In genomic region chr6:5997420-5998093, GRCh38 we compare ENCODE assay signal across 8 cellular contexts. TPM values are rescaled to one million over a fixed set of nuclear protein-coding genes. Genes with fewer than 3 reads are reported as not detected.
DNase-seq lines count a peak whose midpoint lies in the region; ATAC-seq and TF ChIP-seq lines count a peak whose summit lies in the region.

No MANE protein-coding gene starts in this region.

- peaks cover 15% of the 10 kb centered on the region for H3K4me1 ChIP-seq in DOHH2 (ENCODE audit: control insufficient read depth, low read length)
- no peaks in the 10 kb centered on the region for H3K4me1 ChIP-seq in MM.1S (ENCODE audit: low read length)
- H3K4me1 ChIP-seq in tibial artery = peaks cover 0 to 36% (median 18%) of the 10 kb centered on the region in 4 donors
- no peaks in the 10 kb centered on the region for H3K4me1 ChIP-seq in PC-3 (ENCODE audit: insufficient read depth, low read length)

- H3K36me3 ChIP-seq in DOHH2 (ENCODE audit: control insufficient read depth, low read length) (no peaks in the 10 kb centered on the region), MM.1S (replicated peaks; ENCODE audit: insufficient read depth, low read length) (no peaks in the 10 kb centered on the region), tibial artery (no peaks in the 10 kb centered on the region), PC-3 (ENCODE audit: low read depth, low read length) (no peaks in the 10 kb centered on the region)

- H4K20me1 ChIP-seq in DOHH2 (ENCODE audit: control insufficient read depth, insufficient read depth, low read depth, low read length) (no peaks in the 10 kb centered on the region), MM.1S (ENCODE audit: insufficient read depth, low read length) (no peaks in the 10 kb centered on the region), PC-3 (ENCODE audit: low read length) (no peaks in the 10 kb centered on the region)

- H3K4me2 ChIP-seq in DOHH2 (ENCODE audit: low read length) = peak overlapping the region; percentile 50
- H3K4me2 ChIP-seq in MM.1S (ENCODE audit: low read depth, low read length) = peak overlapping the region; percentile 98
- H3K4me2 ChIP-seq in PC-3 (ENCODE audit: low read length) = no peak overlapping the region

- CTCF ChIA-PET in PC-3 (lab: Charles Lee) = no interaction called here

- H3K27ac ChIP-seq in DOHH2 (ENCODE audit: low read depth, low read length) = no peak overlapping the region
- H3K27ac ChIP-seq in MM.1S (ENCODE audit: low read length) = peak overlapping the region; percentile 39; the same call in 1 of the 2 replicates
- H3K27ac ChIP-seq in tibial artery = peak overlapping the region; percentile 50 to 69
- H3K27ac ChIP-seq in PC-3 (ENCODE audit: low read length) = no peak overlapping the region

- peaks cover 67% of the 10 kb centered on the region for H3K27me3 ChIP-seq in DOHH2 (ENCODE audit: control insufficient read depth, low read length)
- H3K27me3 ChIP-seq in MM.1S (replicated peaks; ENCODE audit: insufficient read depth, low read length) = no peaks in the 10 kb centered on the region
- peaks cover 9 to 84% of the 10 kb centered on the region in 2 donors for H3K27me3 ChIP-seq in tibial artery
- peaks cover 5% of the 10 kb centered on the region; the same call in 1 of the 2 replicates for H3K27me3 ChIP-seq in PC-3 (ENCODE audit: low read length)

- H3K9me2 ChIP-seq in DOHH2 (replicated peaks; ENCODE audit: control insufficient read depth, low read length) (no peaks in the 10 kb centered on the region), MM.1S (replicated peaks; ENCODE audit: insufficient read depth, low read length) (no peaks in the 10 kb centered on the region), PC-3 (replicated peaks; ENCODE audit: low read length) (no peaks in the 10 kb centered on the region)

- no peaks in the 10 kb centered on the region for H3K79me2 ChIP-seq in DOHH2 (ENCODE audit: control insufficient read depth, low read length)
- H3K79me2 ChIP-seq in MM.1S (ENCODE audit: low read length) = no peaks in the 10 kb centered on the region
- H3K79me2 ChIP-seq in PC-3 (ENCODE audit: low read length) = no peaks in the 10 kb centered on the region

- H3K9ac ChIP-seq in MM.1S (ENCODE audit: low read length) (peak overlapping the region; percentile 50; the same call in 1 of the 2 replicates), PC-3 (ENCODE audit: low read length) (no peak overlapping the region)

- intact Hi-C loops in tibial artery (cut with DNase I; ENCODE audit: low total_unique reads) (no loop called here), PC-3 (cut with micrococcal nuclease) (no loop called here)

- peak; percentile 54 for DNase-seq in MM.1S
- DNase-seq in astrocyte of the hippocampus (ENCODE audit: low read depth, low spot score) = peak; percentile 35
- DNase-seq in left lobe of liver (ENCODE audit: low spot score) = no peak
- no peak for DNase-seq in tibial artery
- no peak for DNase-seq in PC-3

- H3F3A ChIP-seq in DOHH2 (ENCODE audit: control insufficient read depth, insufficient read depth) (peaks cover 6% of the 10 kb centered on the region; the same call in 1 of the 2 replicates), MM.1S (ENCODE audit: insufficient read depth, low read length) (peaks cover 14% of the 10 kb centered on the region), PC-3 (ENCODE audit: low read length, unreplicated experiment) (no peaks in the 10 kb centered on the region)

- no peak for TF ChIP-seq CTCF in DOHH2 (IDR thresholded peaks at IDR 0.05; ENCODE audit: low read depth, low read length, poor library complexity, severe bottlenecking)
- TF ChIP-seq CTCF in MM.1S (IDR thresholded peaks at IDR 0.05; ENCODE audit: low read length) = no peak
- no peak for TF ChIP-seq CTCF in tibial artery (IDR thresholded peaks at IDR 0.05)
- no peak for TF ChIP-seq CTCF in PC-3 (conservative IDR thresholded peaks at IDR 0.05; ENCODE audit: low read depth, low read length)

- POLR2A ChIA-PET in PC-3 (lab: Charles Lee; ENCODE audit: unreplicated experiment) = no interaction called here

- H3K4me3 ChIP-seq in DOHH2 (ENCODE audit: low read length) (peak overlapping the region; percentile 63), MM.1S (ENCODE audit: low read length) (peak overlapping the region; percentile 82), tibial artery (peak overlapping the region; percentile 61 to 65), PC-3 (ENCODE audit: low read length) (no peak overlapping the region)

- BruUV-seq in PC-3 (replicated peaks; lab: Mats Ljungman, UMichigan) = no TSS peak

- H2AFZ ChIP-seq in MM.1S (ENCODE audit: low read length) (peak overlapping the region; percentile 92), PC-3 (ENCODE audit: low read length) (no peak overlapping the region)

- ATAC-seq in left lobe of liver (peak; percentile 39), HG02571 (IDR thresholded peaks at IDR 0.05; ENCODE audit: unreplicated experiment) (no peak), PC-3 (no peak), HG03280 (IDR thresholded peaks at IDR 0.05; ENCODE audit: unreplicated experiment) (no peak)

- H3K9me3 ChIP-seq in DOHH2 (ENCODE audit: control insufficient read depth, insufficient read depth, low read length) (no peaks in the 10 kb centered on the region), MM.1S (replicated peaks; ENCODE audit: insufficient read depth, low read length) (no peaks in the 10 kb centered on the region), tibial artery (no peaks in the 10 kb centered on the region), PC-3 (ENCODE audit: low read length) (no peaks in the 10 kb centered on the region)

RNA-seq across cellular contexts. Expression of gene NRN1, which starts 9.2 kb away (rescaled TPM):
- total RNA-seq in left lobe of liver = 1.8 TPM
- total RNA-seq in PC-3 (2014; rRNA removed) = not detected in 2 replicates

Comparison
In these comparisons a context has a peak if more than half of its experiments do, and no peak if none do; other contexts are left out.
1. H3K27ac ChIP-seq: peak in MM.1S (single experiment) and tibial artery (2 of 2); none in DOHH2 (single experiment) and PC-3 (single experiment).
2. DNase-seq: peak in MM.1S (single experiment) and astrocyte of the hippocampus (single experiment); none in left lobe of liver (single experiment), tibial artery (0 of 2) and PC-3 (single experiment).